ENCODE assay signal across 8 cellular contexts in genomic region chr19:12550205-12550604, GRCh38. TPM values are rescaled to one million over a fixed set of nuclear protein-coding genes. Genes with fewer than 3 reads are reported as not detected.
DNase-seq lines count a peak whose midpoint lies in the region; ATAC-seq and TF ChIP-seq lines count a peak whose summit lies in the region.
"Not testable (repeated sequence)": the region's sequence is repeated elsewhere in the genome, so short reads cannot be mapped to it uniquely, and the experiment has no call there.

No MANE protein-coding gene starts in this region.

- not testable (repeated sequence) for H3K9me3 ChIP-seq in mucosa of rectum (ENCODE audit: control insufficient read depth in 2 of 2, low read length in 2 of 2); skeletal muscle tissue (ENCODE audit: control insufficient read depth in 3 of 3, low read length in 3 of 3)

- not testable (repeated sequence) for H3K27me3 Mint-ChIP-seq in activated T-cell treated with anti-CD3 and anti-CD28 coated beads, Interleukin-2, amount 50 U/mL, for 24 hours

- DNase-seq in NCI-H748 (lab: John Stamatoyannopoulos, UW; ENCODE audit: unreplicated experiment): peak; percentile 1
- DNase-seq in activated T-cell treated with anti-CD3 and anti-CD28 coated beads, Interleukin-2, amount 50 U/mL, for 24 hours; choroid plexus epithelial cell (ENCODE audit: low read depth): not testable (repeated sequence)
- DNase-seq in left cardiac atrium: peak; percentile 32

- peaks cover 42% of the 10 kb centered on the region for H3K36me3 Mint-ChIP-seq in activated T-cell treated with anti-CD3 and anti-CD28 coated beads, Interleukin-2, amount 50 U/mL, for 24 hours (ENCODE audit: low read depth)

- not testable (repeated sequence) for TF ChIP-seq CTCF in 22Rv1 (IDR thresholded peaks at IDR 0.05); GM12875 (IDR thresholded peaks at IDR 0.05; ENCODE audit: borderline replicate concordance, insufficient read depth, low read depth, low read length); choroid plexus epithelial cell (conservative IDR thresholded peaks at IDR 0.05; ENCODE audit: low read depth, low read length)

- H3K4me1 ChIP-seq in mucosa of rectum (ENCODE audit: control insufficient read depth in 2 of 2, insufficient read depth in 2 of 2, low read length in 2 of 2) (peaks cover 10 to 22% of the 10 kb centered on the region in 2 donors), skeletal muscle tissue (ENCODE audit: control insufficient read depth in 3 of 3, insufficient read depth in 3 of 3, low read length in 3 of 3) (peaks cover 20 to 30% (median 22%) of the 10 kb centered on the region in 3 donors)

- peaks cover 47% of the 10 kb centered on the region for H3K4me1 Mint-ChIP-seq in activated T-cell treated with anti-CD3 and anti-CD28 coated beads, Interleukin-2, amount 50 U/mL, for 24 hours (ENCODE audit: low read depth)

- not testable (repeated sequence) for H3K27me3 ChIP-seq in mucosa of rectum (ENCODE audit: control insufficient read depth in 2 of 2, insufficient read depth in 2 of 2, low read length in 2 of 2); skeletal muscle tissue (ENCODE audit: control insufficient read depth in 3 of 3, insufficient read depth in 3 of 3, low read length in 3 of 3)

- peak overlapping the region; percentile 94 for H3K27ac Mint-ChIP-seq in activated T-cell treated with anti-CD3 and anti-CD28 coated beads, Interleukin-2, amount 50 U/mL, for 24 hours

- H3K27ac ChIP-seq in 22Rv1 (peak overlapping the region; percentile 98), mucosa of rectum (ENCODE audit: low read depth in 2 of 2, low read length in 2 of 2) (peak overlapping the region; percentile 97 to 98), skeletal muscle tissue (ENCODE audit: low read depth, low read length) (peak overlapping the region; percentile 97)

- peak overlapping the region; percentile 92 for H3K4me3 Mint-ChIP-seq in activated T-cell treated with anti-CD3 and anti-CD28 coated beads, Interleukin-2, amount 50 U/mL, for 24 hours

- not testable (repeated sequence) for H3K9me3 Mint-ChIP-seq in activated T-cell treated with anti-CD3 and anti-CD28 coated beads, Interleukin-2, amount 50 U/mL, for 24 hours

- not testable (repeated sequence) for ATAC-seq in left cardiac atrium

- H3K36me3 ChIP-seq in mucosa of rectum (ENCODE audit: control insufficient read depth in 2 of 2, insufficient read depth in 2 of 2, low read length in 2 of 2): peaks cover 14 to 15% of the 10 kb centered on the region in 2 donors
- not testable (repeated sequence) for H3K36me3 ChIP-seq in skeletal muscle tissue (ENCODE audit: control insufficient read depth in 3 of 3, insufficient read depth in 3 of 3, low read length in 3 of 3)

- intact Hi-C loops in left cardiac atrium (cut with DNase I): loop anchor here in 1 of 2 donors (5.0 kb wide), 1 partner anchor 53 kb away; no protein-coding TSS in a partner anchor

- H3K4me3 ChIP-seq in GM12875 (ENCODE audit: low read depth, low read length): peak overlapping the region; percentile 95
- H3K4me3 ChIP-seq in choroid plexus epithelial cell (ENCODE audit: low read depth, low read length): peak overlapping the region; percentile 98
- H3K4me3 ChIP-seq in mucosa of rectum (ENCODE audit: low read length in 2 of 2): peak overlapping the region; percentile 94 to 96
- H3K4me3 ChIP-seq in skeletal muscle tissue (ENCODE audit: low read length in 3 of 3): peak overlapping the region; percentile 89 to 97 (median 90)

- peak overlapping the region; percentile 90 to 97 for H3K9ac ChIP-seq in mucosa of rectum (ENCODE audit: low read depth in 1 of 2, low read length in 2 of 2)
- H3K9ac ChIP-seq in skeletal muscle tissue (ENCODE audit: low read depth in 1 of 3, low read length in 3 of 3): peak overlapping the region; percentile 92 to 97 (median 94)

RNA-seq across cellular contexts. Expression of gene ZNF564, which starts 1.1 kb away (rescaled TPM):
- total RNA-seq in left cardiac atrium (10 to 100 TPM in 1 of 2 donors, 1 to 10 TPM in 1; 7.7 to 11.9 TPM), skeletal muscle tissue (19.8 TPM)
